Comparison of ENCODE assay signal across 25 cellular contexts in genomic region chr14:54537651-54538050, GRCh38.
"Had no signal": no experiment of that assay in that cellular context is flagged by ENCODE, and none has a peak within 500 bp of the region (broad histone marks: within the 10 kb centered on the region; RNA-seq: fewer than 3 reads in every experiment).

No MANE protein-coding gene starts in this region.

- H3K27ac ChIP-seq: ascending aorta, brain microvascular endothelial cell, coronary artery, dorsolateral prefrontal cortex, gastrocnemius medialis, parathyroid adenoma, psoas muscle, transverse colon, WERI-Rb-1 had no signal

- H3K4me1 ChIP-seq: ascending aorta, gastrocnemius medialis, parathyroid adenoma, psoas muscle had no signal

- H3K4me3 ChIP-seq: ascending aorta, coronary artery, dorsolateral prefrontal cortex, gastrocnemius medialis, psoas muscle, transverse colon had no signal

- DNase-seq: activated CD4-positive, alpha-beta memory T cell treated with anti-CD3 and anti-CD28 coated beads, Interleukin-2, amount 10 ng/mL, durations not matched to agents 7 days and 5 days; activated CD4-positive, alpha-beta T cell treated with anti-CD3 and anti-CD28 coated beads, Interleukin-2, amount 10 ng/mL, durations not matched to agents 7 days and 5 days; activated CD8-positive, alpha-beta memory T cell treated with anti-CD3 and anti-CD28 coated beads, Interleukin-2, amount 50 U/mL, for 48 hours; activated gamma-delta T cell; activated naive CD4-positive, alpha-beta T cell treated with anti-CD3 and anti-CD28 coated beads, Interleukin-2, amount 10 ng/mL, durations not matched to agents 7 days and 5 days; activated naive CD8-positive, alpha-beta T cell treated with anti-CD3 and anti-CD28 coated beads, Interleukin-2, amount 10 ng/mL, durations not matched to agents 7 days and 5 days; activated T-cell treated with anti-CD3 and anti-CD28 coated beads, Interleukin-2, amount 50 U/mL, for 24 hours; brain microvascular endothelial cell; dorsolateral prefrontal cortex; effector memory CD4-positive, alpha-beta T cell; erythroblast; gastrocnemius medialis; glutamatergic neuron; left cardiac atrium; naive thymus-derived CD4-positive, alpha-beta T cell; psoas muscle; stimulated activated naive CD4-positive, alpha-beta T cell; T-helper 1 cell; transverse colon; WERI-Rb-1 had no signal

- H3K9me3 ChIP-seq: ascending aorta, gastrocnemius medialis, psoas muscle, transverse colon had no signal

- ATAC-seq: activated CD4-positive, CD25-positive, alpha-beta regulatory T cell treated with anti-CD3 and anti-CD28 coated beads, Interleukin-2, amount 50 U/mL, for 24 hours; gastrocnemius medialis; left cardiac atrium; naive thymus-derived CD4-positive, alpha-beta T cell; psoas muscle had no signal

- FAIRE-seq: keratinocyte had no signal

- H3K27me3 ChIP-seq: ascending aorta, brain microvascular endothelial cell, dorsolateral prefrontal cortex, gastrocnemius medialis, transverse colon had no signal

- H3K36me3 ChIP-seq: brain microvascular endothelial cell had no signal

- H3K9ac ChIP-seq: parathyroid adenoma had no signal
